In genomic region chr11:33227578-33228261, GRCh38 we compare ENCODE assay signal across 16 cellular contexts. TPM values are rescaled to one million over a fixed set of nuclear protein-coding genes. Genes with fewer than 3 reads are reported as not detected.
A peak's percentile ranks its signal among the peaks of the same experiment; 100 is the strongest.
DNase-seq lines count a peak whose midpoint lies in the region; ATAC-seq and TF ChIP-seq lines count a peak whose summit lies in the region.
"Had no signal": no experiment of that assay in that cellular context is flagged by ENCODE, and none has a peak within 500 bp of the region (broad histone marks: within the 10 kb centered on the region; RNA-seq: fewer than 3 reads in every experiment).

No MANE protein-coding gene starts in this region.

- H3K27ac Mint-ChIP-seq in activated T-helper 17 cell treated with anti-CD3 and anti-CD28 coated beads, Interleukin-2, amount 50 U/mL, for 72 hours: no peak overlapping the region
- H3K27ac Mint-ChIP-seq: activated CD4-positive, alpha-beta memory T cell treated with anti-CD3 and anti-CD28 coated beads, Interleukin-2, amount 10 ng/mL, durations not matched to agents 7 days and 5 days; activated naive CD4-positive, alpha-beta T cell treated with anti-CD3 and anti-CD28 coated beads, Interleukin-2, amount 50 U/mL, for 24 hours; memory B cell; T-helper 2 cell treated with Interferon-gamma antibody and Interleukin-4, amounts not matched to agents 5 μg/mL and 100 μg/mL, for 36 hours had no signal

- H3K27me3 ChIP-seq in uterus: no peaks in the 10 kb centered on the region

- H3K4me3 Mint-ChIP-seq in activated T-helper 17 cell treated with anti-CD3 and anti-CD28 coated beads, Interleukin-2, amount 50 U/mL, for 72 hours: no peak overlapping the region
- H3K4me3 Mint-ChIP-seq: activated CD4-positive, alpha-beta memory T cell treated with anti-CD3 and anti-CD28 coated beads, Interleukin-2, amount 10 ng/mL, durations not matched to agents 7 days and 5 days; activated naive CD4-positive, alpha-beta T cell treated with anti-CD3 and anti-CD28 coated beads, Interleukin-2, amount 50 U/mL, for 24 hours; memory B cell; T-helper 2 cell treated with Interferon-gamma antibody and Interleukin-4, amounts not matched to agents 5 μg/mL and 100 μg/mL, for 36 hours had no signal

- peaks cover 4% of the 10 kb centered on the region for H3K27me3 Mint-ChIP-seq in activated T-helper 17 cell treated with anti-CD3 and anti-CD28 coated beads, Interleukin-2, amount 50 U/mL, for 72 hours
- H3K27me3 Mint-ChIP-seq: activated CD4-positive, alpha-beta memory T cell treated with anti-CD3 and anti-CD28 coated beads, Interleukin-2, amount 10 ng/mL, durations not matched to agents 7 days and 5 days; activated naive CD4-positive, alpha-beta T cell treated with anti-CD3 and anti-CD28 coated beads, Interleukin-2, amount 50 U/mL, for 24 hours had no signal

- H3K36me3 Mint-ChIP-seq in activated T-helper 17 cell treated with anti-CD3 and anti-CD28 coated beads, Interleukin-2, amount 50 U/mL, for 72 hours (ENCODE audit: low read depth): no peaks in the 10 kb centered on the region
- H3K36me3 Mint-ChIP-seq: activated naive CD4-positive, alpha-beta T cell treated with anti-CD3 and anti-CD28 coated beads, Interleukin-2, amount 50 U/mL, for 24 hours; memory B cell had no signal

- intact Hi-C loops in uterus (cut with DNase I; ENCODE audit: low total_unique reads): no loop called here

- no peaks in the 10 kb centered on the region for H3K9me3 ChIP-seq in uterus

- no peaks in the 10 kb centered on the region for H3K36me3 ChIP-seq in uterus

- no peaks in the 10 kb centered on the region for H3K9me3 Mint-ChIP-seq in activated T-helper 17 cell treated with anti-CD3 and anti-CD28 coated beads, Interleukin-2, amount 50 U/mL, for 72 hours
- H3K9me3 Mint-ChIP-seq: activated CD4-positive, alpha-beta memory T cell treated with anti-CD3 and anti-CD28 coated beads, Interleukin-2, amount 10 ng/mL, durations not matched to agents 7 days and 5 days; activated naive CD4-positive, alpha-beta T cell treated with anti-CD3 and anti-CD28 coated beads, Interleukin-2, amount 50 U/mL, for 24 hours; memory B cell; T-helper 2 cell treated with Interferon-gamma antibody and Interleukin-4, amounts not matched to agents 5 μg/mL and 100 μg/mL, for 36 hours had no signal

- no peaks in the 10 kb centered on the region for H3K4me1 Mint-ChIP-seq in activated T-helper 17 cell treated with anti-CD3 and anti-CD28 coated beads, Interleukin-2, amount 50 U/mL, for 72 hours
- H3K4me1 Mint-ChIP-seq: activated CD4-positive, alpha-beta memory T cell treated with anti-CD3 and anti-CD28 coated beads, Interleukin-2, amount 10 ng/mL, durations not matched to agents 7 days and 5 days; activated naive CD4-positive, alpha-beta T cell treated with anti-CD3 and anti-CD28 coated beads, Interleukin-2, amount 50 U/mL, for 24 hours; memory B cell had no signal

- H3K4me1 ChIP-seq in uterus: no peaks in the 10 kb centered on the region

- peak overlapping the region; percentile 54 to 67 for H3K27ac ChIP-seq in uterus

- no peak overlapping the region for H3K4me3 ChIP-seq in uterus

- TF ChIP-seq CTCF in uterus (IDR thresholded peaks at IDR 0.05): no peak

- TF ChIP-seq POLR2A in uterus (IDR thresholded peaks at IDR 0.05): no peak

- peak; percentile 69 to 70 for DNase-seq in Kasumi-1 (lab: John Stamatoyannopoulos, UW)
- DNase-seq in amniotic epithelial cell (ENCODE audit: low read depth): peak; percentile 70
- DNase-seq in hepatic stellate cell (ENCODE audit: low spot score): peak; percentile 18
- DNase-seq in uterus: no peak
- DNase-seq in foreskin melanocyte: no peak
- no peak for DNase-seq in NCI-H2196 (lab: John Stamatoyannopoulos, UW; ENCODE audit: unreplicated experiment)
- DNase-seq: activated CD4-positive, alpha-beta memory T cell treated with anti-CD3 and anti-CD28 coated beads, Interleukin-2, amount 10 ng/mL, durations not matched to agents 7 days and 5 days; cortex of kidney; hippocampal formation; NCI-H187 treated with DMSO at 0.1 percent for 48 hours; posterior cingulate gyrus; stimulated activated CD4-positive, alpha-beta T cell treated with anti-CD3 and anti-CD28 coated beads, Interleukin-4, amount 100 ng/mL, for 4 hours had no signal

- ATAC-seq in activated T-helper 17 cell treated with anti-CD3 and anti-CD28 coated beads, Interleukin-2, amount 50 U/mL, for 72 hours (replicated peaks): no peak

RNA-seq across cellular contexts. Expression of gene HIPK3, which starts 29.5 kb away (rescaled TPM):
- total RNA-seq in uterus: 100 to 1,000 TPM; 267 to 391 (median 316) TPM
- 10 to 100 TPM; 31.9 to 36.5 TPM for total RNA-seq in activated T-helper 17 cell treated with anti-CD3 and anti-CD28 coated beads, Interleukin-2, amount 50 U/mL, for 72 hours

Comparison
In these comparisons a context has a peak if more than half of its experiments do, and no peak if none do; other contexts are left out.
1. DNase-seq: peak in Kasumi-1 (2 of 2), amniotic epithelial cell (single experiment) and hepatic stellate cell (single experiment); none in uterus (0 of 2), foreskin melanocyte (single experiment) and NCI-H2196 (single experiment).
2. RNA of gene HIPK3, which starts 29.5 kb away (total RNA-seq): 267 to 391 TPM in uterus; 31.9 to 36.5 TPM in activated T-helper 17 cell treated with anti-CD3 and anti-CD28 coated beads, Interleukin-2, amount 50 U/mL, for 72 hours; every median in the first group is over 4 times any median in the second.